7 cellular contexts compared by ENCODE assay signal in genomic region chr20:12044969-12045368, GRCh38.
"Had no signal": no experiment of that assay in that cellular context is flagged by ENCODE, and none has a peak within 500 bp of the region (broad histone marks: within the 10 kb centered on the region; RNA-seq: fewer than 3 reads in every experiment).

No MANE protein-coding gene starts in this region.

- H3K27ac ChIP-seq: HL-60, KMS-11 had no signal

- DNase-seq: IMR-90, KBM-7, KG1 had no signal

- H3K27ac Mint-ChIP-seq: IgD-negative memory B cell had no signal

- FAIRE-seq: HTR-8/SVneo had no signal

- H3K4me1 Mint-ChIP-seq: IgD-negative memory B cell had no signal

- H3K27me3 Mint-ChIP-seq: IgD-negative memory B cell had no signal

- H3K4me2 ChIP-seq: KMS-11 had no signal

- H3K4me3 Mint-ChIP-seq: IgD-negative memory B cell had no signal

- H3K9ac ChIP-seq: KMS-11 had no signal
